ENCODE assay signal across 32 cellular contexts in the genomic region with DNA sequence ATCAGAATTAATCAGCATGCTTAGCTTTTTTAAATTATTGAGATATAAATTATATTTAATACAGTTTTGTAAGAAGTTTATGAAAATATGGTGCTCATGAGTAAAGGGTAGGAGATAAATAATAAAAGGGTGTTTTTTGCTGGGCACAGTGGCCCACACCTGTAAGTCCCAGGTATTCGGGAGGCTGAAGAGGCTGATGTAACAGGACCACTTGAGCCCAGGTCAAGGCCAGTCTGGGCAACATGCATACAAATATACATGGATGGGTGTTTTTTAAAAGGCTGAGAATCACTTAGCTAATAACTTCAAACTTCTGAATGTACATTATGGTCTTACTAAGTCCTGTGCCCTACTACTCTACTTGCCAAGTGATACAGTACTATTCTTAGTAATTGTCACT.
"Had no signal": no experiment of that assay in that cellular context is flagged by ENCODE, and none has a peak within 500 bp of the region (broad histone marks: within the 10 kb centered on the region; RNA-seq: fewer than 3 reads in every experiment).

No MANE protein-coding gene starts in this region.

- H3K4me1 ChIP-seq: ascending aorta had no signal

- H3K27ac ChIP-seq: ascending aorta, cardiac muscle cell, VCaP had no signal

- ATAC-seq: activated CD4-positive, alpha-beta T cell treated with anti-CD3 and anti-CD28 coated beads for 36 hours; activated CD4-positive, CD25-positive, alpha-beta regulatory T cell treated with anti-CD3 and anti-CD28 coated beads, Interleukin-2, amount 50 U/mL, for 24 hours; activated CD8-positive, alpha-beta memory T cell treated with anti-CD3 and anti-CD28 coated beads, Interleukin-2, amount 10 ng/mL, durations not matched to agents 7 days and 5 days; activated CD8-positive, alpha-beta T cell treated with anti-CD3 and anti-CD28 coated beads, Interleukin-2, amount 10 ng/mL, durations not matched to agents 7 days and 5 days; activated naive CD8-positive, alpha-beta T cell treated with anti-CD3 and anti-CD28 coated beads, Interleukin-2, amount 50 U/mL, for 24 hours had no signal

- FAIRE-seq: bronchial epithelial cell, TTC549 had no signal

- H3K4me3 ChIP-seq: ascending aorta, cardiac muscle cell had no signal

- DNase-seq: activated CD4-positive, alpha-beta memory T cell treated with anti-CD3 and anti-CD28 coated beads, Interleukin-2, amount 10 ng/mL, durations not matched to agents 7 days and 5 days; activated CD4-positive, alpha-beta T cell treated with anti-CD3 and anti-CD28 coated beads for 1 hour; activated CD4-positive, alpha-beta T cell treated with anti-CD3 and anti-CD28 coated beads for 36 hours; activated CD4-positive, alpha-beta T cell treated with anti-CD3 and anti-CD28 coated beads for 48 hours; activated CD4-positive, alpha-beta T cell treated with anti-CD3 and anti-CD28 coated beads, Interleukin-2, amount 10 ng/mL, durations not matched to agents 7 days and 5 days; activated CD4-positive, alpha-beta T cell treated with anti-CD3 and anti-CD28 coated beads, Interleukin-2, amount 50 U/mL, for 48 hours; activated CD4-positive, CD25-positive, alpha-beta regulatory T cell; activated CD8-positive, alpha-beta memory T cell treated with anti-CD3 and anti-CD28 coated beads for 24 hours; activated CD8-positive, alpha-beta memory T cell treated with anti-CD3 and anti-CD28 coated beads, Interleukin-2, amount 10 ng/mL, durations not matched to agents 7 days and 5 days; activated CD8-positive, alpha-beta memory T cell treated with anti-CD3 and anti-CD28 coated beads, Interleukin-2, amount 50 U/mL, for 48 hours; activated CD8-positive, alpha-beta T cell treated with anti-CD3 and anti-CD28 coated beads, Interleukin-2, amount 10 ng/mL, durations not matched to agents 7 days and 5 days; activated effector memory CD4-positive, alpha-beta T cell treated with Interleukin-2 at 50 U/mL for 16 hours; activated gamma-delta T cell; activated naive CD4-positive, alpha-beta T cell treated with anti-CD3 and anti-CD28 coated beads, Interleukin-2, amount 10 ng/mL, durations not matched to agents 7 days and 5 days; activated naive CD4-positive, alpha-beta T cell treated with Interleukin-2 at 50 U/mL for 16 hours; activated naive CD8-positive, alpha-beta T cell treated with anti-CD3 and anti-CD28 coated beads, Interleukin-2, amount 10 ng/mL, durations not matched to agents 7 days and 5 days; activated naive CD8-positive, alpha-beta T cell treated with anti-CD3 and anti-CD28 coated beads, Interleukin-2, amount 50 U/mL, for 24 hours; activated T-cell treated with anti-CD3 and anti-CD28 coated beads, Interleukin-2, amount 50 U/mL, for 24 hours; activated T-cell treated with anti-CD3 and anti-CD28 coated beads, Interleukin-2, amount 50 U/mL, for 48 hours; amygdala; anterior cingulate cortex; caudate nucleus; cerebellar nuclear complex; T-helper 1 cell; T-helper 2 cell; T-helper 9 cell had no signal

- H3K27me3 ChIP-seq: ascending aorta, cardiac muscle cell had no signal

- H3K9me3 ChIP-seq: ascending aorta had no signal
